Comparison of ENCODE assay signal across 9 cellular contexts in genomic region chr15:63045438-63046278, GRCh38. TPM values are rescaled to one million over a fixed set of nuclear protein-coding genes. Genes with fewer than 3 reads are reported as not detected.
DNase-seq lines count a peak whose midpoint lies in the region; ATAC-seq, FAIRE-seq and TF ChIP-seq lines count a peak whose summit lies in the region.
"Had no signal": no experiment of that assay in that cellular context is flagged by ENCODE, and none has a peak within 500 bp of the region (broad histone marks: within the 10 kb centered on the region; RNA-seq: fewer than 3 reads in every experiment).

No MANE protein-coding gene starts in this region.

- H4K20me1 ChIP-seq in mammary epithelial cell (ENCODE audit: insufficient read depth, low read length), result no peaks in the 10 kb centered on the region

- peak overlapping the region; percentile 99 for H3K4me2 ChIP-seq in mammary epithelial cell (ENCODE audit: insufficient read depth, low read depth, low read length)

- DNase-seq in HFF-Myc (ENCODE audit: extremely low read depth, low read depth) (no peak), mammary epithelial cell (peak; percentile 23), lower lobe of right lung (no peak), thoracic aorta (ENCODE audit: low spot score) (no peak), frontal cortex (ENCODE audit: low spot score in 2 of 2) (no peak), NCI-H1092 treated with DMSO at 0.1 percent for 48 hours (lab: John Stamatoyannopoulos, UW) (no peak)
- DNase-seq in stimulated activated naive CD8-positive, alpha-beta T cell treated with anti-CD3 and anti-CD28 coated beads, Interleukin-15, Interleukin-2, amounts not matched to agents 100 U/mL and 50 U/mL, for 24 hours, result no peak
- DNase-seq: activated CD8-positive, alpha-beta T cell treated with anti-CD3 and anti-CD28 coated beads for 36 hours; stimulated activated CD4-positive, alpha-beta T cell treated with anti-CD3 and anti-CD28 coated beads, Interleukin-2, amount 100 ng/mL, for 24 hours had no signal

- WGBS in mammary epithelial cell (ENCODE audit: low coverage, missing lambda C conversion rate), result 3% methylated on average over 7 of the region's 7 CpGs

- TF ChIP-seq CTCF in HFF-Myc (IDR thresholded peaks at IDR 0.05; ENCODE audit: low read depth, low read length, missing control alignments) (no peak), mammary epithelial cell (conservative IDR thresholded peaks at IDR 0.05 in 1 of 2, IDR thresholded peaks at IDR 0.05 in 1 of 2; ENCODE audit: extremely low read depth in 1 of 2, insufficient read depth in 1 of 2, low read depth in 1 of 2, low read length in 2 of 2) (no peak), lower lobe of right lung (IDR thresholded peaks at IDR 0.05) (no peak), thoracic aorta (IDR thresholded peaks at IDR 0.05) (no peak)

- no TSS peak for BruUV-seq in mammary epithelial cell (replicated peaks; lab: Mats Ljungman, UMichigan)

- intact Hi-C loops in mammary epithelial cell (cut with micrococcal nuclease) (loop anchor here (2.0 to 10.0 kb wide), 4 partner anchors 117 to 441 kb away; no protein-coding TSS in a partner anchor), lower lobe of right lung (cut with DNase I) (no loop called here)

- no peak overlapping the region for H2AFZ ChIP-seq in mammary epithelial cell (ENCODE audit: low read depth, low read length)

- H3K27me3 ChIP-seq in mammary epithelial cell (ENCODE audit: insufficient read depth, low read length), result no peaks in the 10 kb centered on the region
- H3K27me3 ChIP-seq in lower lobe of right lung (ENCODE audit: low read depth), result peaks cover 42% of the 10 kb centered on the region
- no peaks in the 10 kb centered on the region for H3K27me3 ChIP-seq in thoracic aorta (replicated peaks; ENCODE audit: insufficient read depth)

- CTCF ChIA-PET in mammary epithelial cell (lab: Charles Lee; ENCODE audit: low non-redundant PET), result no interaction called here

- H3K4me1 ChIP-seq in mammary epithelial cell (ENCODE audit: insufficient read depth, low read length), result peaks cover 66% of the 10 kb centered on the region
- peaks cover 48% of the 10 kb centered on the region for H3K4me1 ChIP-seq in lower lobe of right lung
- H3K4me1 ChIP-seq in thoracic aorta (ENCODE audit: control insufficient read depth in 1 of 2, low read depth in 2 of 2), result peaks cover 21 to 44% of the 10 kb centered on the region in 2 donors

- dilution Hi-C loops in mammary epithelial cell (cut with HindIII; ENCODE audit: low sequenced_read_pairs), result no loop called here

- in situ Hi-C loops in mammary epithelial cell (cut with MboI; ENCODE audit: low sequenced_read_pairs in 2 of 2), result loop anchor here (10.0 to 25.0 kb wide), 2 partner anchors 191 to 208 kb away; no protein-coding TSS in a partner anchor

- H3K9me3 ChIP-seq in mammary epithelial cell (replicated peaks; ENCODE audit: insufficient read depth, low read length) (no peaks in the 10 kb centered on the region), lower lobe of right lung (no peaks in the 10 kb centered on the region), thoracic aorta (no peaks in the 10 kb centered on the region)

- peak overlapping the region; percentile 69 for H3K9ac ChIP-seq in mammary epithelial cell (ENCODE audit: insufficient read depth, low read length)

- H3K36me3 ChIP-seq in mammary epithelial cell (ENCODE audit: insufficient read depth, low read length), result peaks cover 2% of the 10 kb centered on the region
- no peaks in the 10 kb centered on the region for H3K36me3 ChIP-seq in lower lobe of right lung
- H3K36me3 ChIP-seq in thoracic aorta, result peaks cover 15% of the 10 kb centered on the region

- FAIRE-seq in frontal cortex (lab: Jason Lieb, UNC), result no peak

- ATAC-seq in lower lobe of right lung (no peak), thoracic aorta (ENCODE audit: insufficient number of reproducible peaks, low FRiP score, low read depth) (no peak)
- no peak for ATAC-seq in stimulated activated naive CD8-positive, alpha-beta T cell treated with anti-CD3 and anti-CD28 coated beads, Interleukin-15, Interleukin-2, amounts not matched to agents 100 U/mL and 50 U/mL, for 24 hours
- ATAC-seq: activated CD8-positive, alpha-beta T cell treated with anti-CD3 and anti-CD28 coated beads for 36 hours had no signal

- peak overlapping the region; percentile 57 for H3K4me3 ChIP-seq in HFF-Myc (replicated peaks; ENCODE audit: low read depth, low read length)
- H3K4me3 ChIP-seq in mammary epithelial cell (replicated peaks in 1 of 3; ENCODE audit: insufficient read depth in 1 of 3, low read depth in 2 of 3, low read length in 3 of 3), result peak overlapping the region; percentile 70 to 88 (median 83)
- peak overlapping the region; percentile 67 for H3K4me3 ChIP-seq in lower lobe of right lung
- peak overlapping the region; percentile 83 for H3K4me3 ChIP-seq in thoracic aorta

- peaks cover 77% of the 10 kb centered on the region for H3K79me2 ChIP-seq in mammary epithelial cell (ENCODE audit: insufficient read depth, low read length)

- H3K27ac ChIP-seq in mammary epithelial cell (ENCODE audit: insufficient read depth, low read depth, low read length), result peak overlapping the region; percentile 65
- peak overlapping the region; percentile 1 for H3K27ac ChIP-seq in lower lobe of right lung
- H3K27ac ChIP-seq in thoracic aorta, result peak overlapping the region; percentile 96 to 98

RNA-seq across cellular contexts. Expression of gene TPM1, which starts 3.1 kb away (rescaled TPM):
- total RNA-seq in mammary epithelial cell (1,000 to 10,000 TPM in 1 of 2 donors, 100 to 1,000 TPM in 1; 463 to 1,538 TPM), lower lobe of right lung (137 TPM), thoracic aorta (1,000 to 10,000 TPM in 1 of 2 donors, 100 to 1,000 TPM in 1; 927 to 1,440 TPM), frontal cortex (88.5 TPM)
- 241 TPM for polyA plus RNA-seq in mammary epithelial cell
- polyA minus RNA-seq in mammary epithelial cell, result 182 TPM

Comparison
In these comparisons a context has a peak if more than half of its experiments do, and no peak if none do; other contexts are left out.
1. H3K27ac ChIP-seq: peak in every context shown above with its lines; median percentile 97 in thoracic aorta; 65 in mammary epithelial cell; 1 in lower lobe of right lung.